Comparison of ENCODE assay signal across 8 cellular contexts in the genomic region with DNA sequence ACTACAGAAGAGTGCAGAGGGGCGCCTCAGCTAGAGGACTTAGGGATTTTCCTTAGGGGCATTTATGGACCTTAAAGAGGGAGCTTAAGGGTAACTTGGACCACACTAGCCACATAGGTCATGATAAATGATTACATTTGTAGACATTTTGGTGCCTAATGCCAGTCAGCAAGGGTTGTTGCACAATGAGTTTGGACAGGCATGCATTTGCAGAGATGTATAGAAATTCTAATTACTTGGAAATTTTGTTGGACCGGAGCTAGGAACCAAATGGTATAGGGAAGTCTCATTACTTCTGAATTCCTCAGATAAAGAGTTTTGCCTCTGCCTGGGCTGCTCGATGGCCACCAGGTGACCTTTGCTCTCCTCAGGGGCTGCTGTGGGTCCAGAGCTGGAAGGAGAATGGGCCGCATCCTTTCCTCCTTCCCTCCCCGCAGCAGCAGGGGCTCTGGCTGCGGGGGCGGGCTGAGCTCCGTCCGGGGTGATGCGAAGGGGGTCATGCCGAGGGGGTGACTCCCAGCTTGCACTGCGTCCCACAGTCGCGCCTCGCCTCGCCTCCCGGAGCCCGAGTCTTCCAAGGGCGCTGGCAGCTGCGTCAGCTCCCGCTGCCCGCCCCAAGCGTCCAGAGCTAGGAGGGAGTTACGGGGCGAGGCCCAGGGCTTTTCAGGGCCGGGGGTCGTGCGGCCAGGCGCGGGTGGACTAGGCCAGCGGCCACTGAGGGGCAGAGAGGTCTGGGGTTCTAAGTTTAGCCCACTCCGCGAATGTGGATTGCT. TPM values are rescaled to one million over a fixed set of nuclear protein-coding genes. Genes with fewer than 3 reads are reported as not detected.
DNase-seq lines count a peak whose midpoint lies in the region; ATAC-seq and TF ChIP-seq lines count a peak whose summit lies in the region.

No MANE protein-coding gene starts in this region.

- H3K9me3 ChIP-seq in WERI-Rb-1 (ENCODE audit: severe bottlenecking) = no peaks in the 10 kb centered on the region

- H3K27me3 ChIP-seq in WERI-Rb-1 (ENCODE audit: insufficient read depth, low read depth, severe bottlenecking) = no peaks in the 10 kb centered on the region

- DNase-seq in EH (ENCODE audit: low read depth) = peak; percentile 39
- DNase-seq in WERI-Rb-1 = no peak
- DNase-seq in left ventricle myocardium superior = peak; percentile 81
- DNase-seq in sciatic nerve (ENCODE audit: low spot score) = peak; percentile 83
- no peak for DNase-seq in Kasumi-1 (lab: John Stamatoyannopoulos, UW)
- DNase-seq in LoVo (ENCODE audit: low spot score) = no peak

- intact Hi-C loops in left ventricle myocardium superior (cut with micrococcal nuclease) (no loop called here), sciatic nerve (cut with DNase I) (no loop called here)

- no peaks in the 10 kb centered on the region; the same call in 1 of the 2 replicates for H3K36me3 ChIP-seq in WERI-Rb-1

- peak overlapping the region; percentile 95 for H3K27ac ChIP-seq in WERI-Rb-1

- ATAC-seq in left ventricle myocardium superior = peak; percentile 31
- ATAC-seq in sciatic nerve = peak; percentile 66
- ATAC-seq in HG03442 (IDR thresholded peaks at IDR 0.05; ENCODE audit: unreplicated experiment) = no peak
- ATAC-seq in GM19324 (IDR thresholded peaks at IDR 0.05; ENCODE audit: low FRiP score, unreplicated experiment) = no peak

- no peak for TF ChIP-seq CTCF in WERI-Rb-1 (IDR thresholded peaks at IDR 0.05; ENCODE audit: low read depth, low read length)

- no peak overlapping the region for H3K4me3 ChIP-seq in WERI-Rb-1 (ENCODE audit: low read depth, low read length)

RNA-seq across cellular contexts. Expression of a gene that starts 20.2 kb away (rescaled TPM):
- 7,191 TPM for total RNA-seq in left ventricle myocardium superior
- 14,857 TPM for total RNA-seq in sciatic nerve

RNA-seq across cellular contexts. Expression of a gene that starts 46.3 kb away (rescaled TPM):
- total RNA-seq in left ventricle myocardium superior (60.4 TPM), sciatic nerve (64.0 TPM)

RNA-seq across cellular contexts. Expression of a gene that starts 56.0 kb away (rescaled TPM):
- total RNA-seq in left ventricle myocardium superior = 508 TPM
- 1,255 TPM for total RNA-seq in sciatic nerve

Comparison
In these comparisons a context has a peak if more than half of its experiments do, and no peak if none do; other contexts are left out.
1. DNase-seq: peak in EH (single experiment), left ventricle myocardium superior (single experiment) and sciatic nerve (single experiment); none in WERI-Rb-1 (single experiment), Kasumi-1 (0 of 2) and LoVo (single experiment).
2. ATAC-seq: peak in left ventricle myocardium superior (single experiment) and sciatic nerve (single experiment); none in HG03442 (single experiment) and GM19324 (single experiment).